27 cellular contexts compared by ENCODE assay signal in genomic region chr6:53447869-53448268, GRCh38.
"Had no signal": no experiment of that assay in that cellular context is flagged by ENCODE, and none has a peak within 500 bp of the region (broad histone marks: within the 10 kb centered on the region; RNA-seq: fewer than 3 reads in every experiment).

No MANE protein-coding gene starts in this region.

- ATAC-seq: naive thymus-derived CD8-positive, alpha-beta T cell; natural killer cell treated with Interleukin-12 subunit alpha and Interleukin-12 subunit beta and Interleukin-15 and Interleukin-18, amount 100 ng/mL, for 72 hours; pancreas; right cardiac atrium; right lobe of liver; stimulated activated memory B cell treated with anti-CD40 and anti-IgM and Interleukin-4, amounts not matched to agents 10 μg/mL and 1 μg/mL and 100 μg/mL, for 72 hours had no signal

- H3K4me1 ChIP-seq: pancreas, prostate gland, right lobe of liver, sigmoid colon, stomach, thyroid gland, tibial nerve, vagina had no signal

- H3K9me3 ChIP-seq: neutrophil, pancreas, prostate gland, right lobe of liver, thoracic aorta, thyroid gland, vagina had no signal

- DNase-seq: naive thymus-derived CD8-positive, alpha-beta T cell; nephron progenitor cell; nucleus accumbens; pancreas; right cardiac atrium; right lobe of liver; sigmoid colon; small intestine; spleen; stimulated activated CD4-positive, alpha-beta T cell treated with anti-CD3 and anti-CD28 coated beads, Interleukin-12 subunit alpha, Interleukin-12 subunit beta, amount 100 ng/mL, for 4 hours; stimulated activated CD4-positive, alpha-beta T cell treated with anti-CD3 and anti-CD28 coated beads, Interleukin-1b, Interleukin-23, amount 100 ng/mL, for 48 hours; stimulated activated CD4-positive, alpha-beta T cell treated with anti-CD3 and anti-CD28 coated beads, Interleukin-4, amount 100 ng/mL, for 1 hour; stimulated activated CD4-positive, alpha-beta T cell treated with anti-CD3 and anti-CD28 coated beads, Interleukin-4, amount 100 ng/mL, for 4 hours; stimulated activated CD8-positive, alpha-beta memory T cell treated with anti-CD3 and anti-CD28 coated beads, Interleukin-4, amount 100 ng/mL, for 48 hours; stimulated activated naive CD4-positive, alpha-beta T cell; stomach; thyroid gland; trophoblast cell; upper lobe of left lung had no signal

- H3K27me3 ChIP-seq: neutrophil, pancreas, right lobe of liver, sigmoid colon, spleen, stomach, thyroid gland, tibial nerve, upper lobe of left lung, vagina had no signal

- H3K36me3 ChIP-seq: neutrophil, pancreas, prostate gland, right lobe of liver, sigmoid colon, spleen, stomach, thoracic aorta, thyroid gland, tibial nerve, upper lobe of left lung, vagina had no signal

- FAIRE-seq: pancreas, small intestine, urothelium cell line had no signal

- H3K4me3 ChIP-seq: pancreas, prostate gland, right lobe of liver, sigmoid colon, spleen, stomach, thoracic aorta, thyroid gland, tibial nerve, upper lobe of left lung, vagina had no signal

- H3K27ac ChIP-seq: neutrophil, pancreas, prostate gland, right lobe of liver, sigmoid colon, spleen, stomach, thoracic aorta, thyroid gland, tibial nerve, upper lobe of left lung, vagina had no signal
